9 cellular contexts compared by ENCODE assay signal in genomic region chr11:112163875-112164521, GRCh38. TPM values are rescaled to one million over a fixed set of nuclear protein-coding genes. Genes with fewer than 3 reads are reported as not detected.
DNase-seq lines count a peak whose midpoint lies in the region; ATAC-seq and TF ChIP-seq lines count a peak whose summit lies in the region.
"Had no signal": no experiment of that assay in that cellular context is flagged by ENCODE, and none has a peak within 500 bp of the region (broad histone marks: within the 10 kb centered on the region; RNA-seq: fewer than 3 reads in every experiment).

Gene IL18 (minus strand): TSS chr11:112164094. CDS start chr11:112155053, 9,041 bp downstream.

- H3K27ac Mint-ChIP-seq in GM23338 = 0 out of 2 replicates have a peak within 1 kb of the TSS, but pooled peaks have one; percentile 15

- H3K27me3 Mint-ChIP-seq in GM23338 (ENCODE audit: insufficient read depth, low read depth, poor library complexity) = peaks cover 7% of the 10 kb centered on the region

- ATAC-seq in GM23338 = peak; percentile 99
- peak; percentile 54 for ATAC-seq in Right ventricle myocardium inferior
- no peak for ATAC-seq in GM21390 (IDR thresholded peaks at IDR 0.05; ENCODE audit: unreplicated experiment)
- ATAC-seq in GM19397 (IDR thresholded peaks at IDR 0.05; ENCODE audit: unreplicated experiment) = no peak
- ATAC-seq in HG02884 (IDR thresholded peaks at IDR 0.05; ENCODE audit: unreplicated experiment) = no peak
- ATAC-seq in GM18511 (IDR thresholded peaks at IDR 0.05; ENCODE audit: unreplicated experiment) = no peak

- no peaks in the 10 kb centered on the region for H3K79me2 ChIP-seq in GM23338 (replicated peaks; ENCODE audit: insufficient read depth)

- H4K20me1 ChIP-seq in GM23338 (replicated peaks; ENCODE audit: insufficient read depth) = no peaks in the 10 kb centered on the region

- H3K4me1 Mint-ChIP-seq in GM23338 = peaks cover 7% of the 10 kb centered on the region

- no peaks in the 10 kb centered on the region for H3K9me2 ChIP-seq in GM23338 (ENCODE audit: insufficient read depth)

- no peaks in the 10 kb centered on the region for H3K9me3 ChIP-seq in SJSA1 (replicated peaks)

- H3K4me1 ChIP-seq in GM23338 (ENCODE audit: insufficient read depth) = no peaks in the 10 kb centered on the region
- peaks cover 27% of the 10 kb centered on the region for H3K4me1 ChIP-seq in SJSA1 (replicated peaks)

- no peaks in the 10 kb centered on the region for H3K36me3 Mint-ChIP-seq in GM23338 (ENCODE audit: low read depth)

- intact Hi-C loops in Right ventricle myocardium inferior (cut with DNase I) (no loop called here), posterior vena cava (cut with DNase I) (loop anchor here (10.0 kb wide), 1 partner anchor 49 kb away; no protein-coding TSS in a partner anchor)

- no peaks in the 10 kb centered on the region for H3K27me3 ChIP-seq in GM23338 (ENCODE audit: insufficient read depth)
- H3K27me3 ChIP-seq in SJSA1 (replicated peaks) = no peaks in the 10 kb centered on the region

- H3K4me3 Mint-ChIP-seq in GM23338 = 0 out of 3 replicates have a peak within 1 kb of the TSS, but pooled peaks have one; percentile 12

- no peaks in the 10 kb centered on the region for H3F3A ChIP-seq in GM23338 (replicated peaks; ENCODE audit: low read depth)

- DNase-seq in GM23338 (ENCODE audit: low spot score) = peak; percentile 69
- DNase-seq in SJSA1 (ENCODE audit: low read depth in 1 of 2, low spot score in 2 of 2) = no peak
- DNase-seq in Right ventricle myocardium inferior (ENCODE audit: missing footprints) = peak; percentile 71
- DNase-seq in posterior vena cava (ENCODE audit: low spot score) = peak; percentile 84
- DNase-seq: NCI-H345 had no signal

- H3K4me3 ChIP-seq in GM23338 (no peak within 1 kb of the TSS), SJSA1 (no peak within 1 kb of the TSS)

- H3K36me3 ChIP-seq in GM23338 (ENCODE audit: insufficient read depth) (no peaks in the 10 kb centered on the region), SJSA1 (no peaks in the 10 kb centered on the region)

- H2AFZ ChIP-seq in GM23338 = peak within 1 kb of the TSS; percentile 95

- no peaks in the 10 kb centered on the region for H3K9me3 Mint-ChIP-seq in GM23338

- H3K4me2 ChIP-seq in GM23338 = 0 out of 2 replicates have a peak within 1 kb of the TSS, but pooled peaks have one; percentile 15

- TF ChIP-seq CTCF in GM23338 (conservative IDR thresholded peaks at IDR 0.05; ENCODE audit: low read depth in 2 of 2) = no peak

- H3K27ac ChIP-seq in GM23338 (ENCODE audit: low read depth) = no peak within 1 kb of the TSS
- peak within 1 kb of the TSS; percentile 63 for H3K27ac ChIP-seq in SJSA1

TF ChIP-seq in GM23338, 12 proteins besides CTCF, POLR2A, EP300 and RAD21 (continues in another document):
- TF ChIP-seq NANOG (IDR thresholded peaks at IDR 0.05; ENCODE audit: borderline replicate concordance) = no peak
- no peak for TF ChIP-seq ETS1 (IDR thresholded peaks at IDR 0.05)
- TF ChIP-seq, protein P1, sequence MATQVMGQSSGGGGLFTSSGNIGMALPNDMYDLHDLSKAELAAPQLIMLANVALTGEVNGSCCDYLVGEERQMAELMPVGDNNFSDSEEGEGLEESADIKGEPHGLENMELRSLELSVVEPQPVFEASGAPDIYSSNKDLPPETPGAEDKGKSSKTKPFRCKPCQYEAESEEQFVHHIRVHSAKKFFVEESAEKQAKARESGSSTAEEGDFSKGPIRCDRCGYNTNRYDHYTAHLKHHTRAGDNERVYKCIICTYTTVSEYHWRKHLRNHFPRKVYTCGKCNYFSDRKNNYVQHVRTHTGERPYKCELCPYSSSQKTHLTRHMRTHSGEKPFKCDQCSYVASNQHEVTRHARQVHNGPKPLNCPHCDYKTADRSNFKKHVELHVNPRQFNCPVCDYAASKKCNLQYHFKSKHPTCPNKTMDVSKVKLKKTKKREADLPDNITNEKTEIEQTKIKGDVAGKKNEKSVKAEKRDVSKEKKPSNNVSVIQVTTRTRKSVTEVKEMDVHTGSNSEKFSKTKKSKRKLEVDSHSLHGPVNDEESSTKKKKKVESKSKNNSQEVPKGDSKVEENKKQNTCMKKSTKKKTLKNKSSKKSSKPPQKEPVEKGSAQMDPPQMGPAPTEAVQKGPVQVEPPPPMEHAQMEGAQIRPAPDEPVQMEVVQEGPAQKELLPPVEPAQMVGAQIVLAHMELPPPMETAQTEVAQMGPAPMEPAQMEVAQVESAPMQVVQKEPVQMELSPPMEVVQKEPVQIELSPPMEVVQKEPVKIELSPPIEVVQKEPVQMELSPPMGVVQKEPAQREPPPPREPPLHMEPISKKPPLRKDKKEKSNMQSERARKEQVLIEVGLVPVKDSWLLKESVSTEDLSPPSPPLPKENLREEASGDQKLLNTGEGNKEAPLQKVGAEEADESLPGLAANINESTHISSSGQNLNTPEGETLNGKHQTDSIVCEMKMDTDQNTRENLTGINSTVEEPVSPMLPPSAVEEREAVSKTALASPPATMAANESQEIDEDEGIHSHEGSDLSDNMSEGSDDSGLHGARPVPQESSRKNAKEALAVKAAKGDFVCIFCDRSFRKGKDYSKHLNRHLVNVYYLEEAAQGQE (IDR thresholded peaks at IDR 0.05; ENCODE audit: unreplicated experiment) = no peak
- TF ChIP-seq EZH2 (IDR thresholded peaks at IDR 0.05; ENCODE audit: low read depth, unreplicated experiment) = no peak
- no peak for TF ChIP-seq POLR2AphosphoS5 (IDR thresholded peaks at IDR 0.05; ENCODE audit: low read depth)
- TF ChIP-seq ZNF462 (CRISPR knock-in tag; IDR thresholded peaks at IDR 0.05) = no peak

RNA-seq across cellular contexts. Expression of gene IL18, which starts in this region (rescaled TPM):
- 0.28 and 3.5 TPM in 2 replicates for total RNA-seq in GM23338 (2014; rRNA removed; shearing (Covaris generic))
- 1.7 and 1.8 TPM in 2 replicates for polyA plus RNA-seq in GM23338 (2016; fragmentation: Nextera tagmentation; extraction: Ambion mirVana)
- total RNA-seq in SJSA1 (2014; rRNA removed; shearing (Covaris generic)) = 1.2 and 2.1 TPM in 2 replicates
- total RNA-seq in Right ventricle myocardium inferior = 1.8 TPM
- 10 to 100 TPM in 1 of 2 donors, 1 to 10 TPM in 1; 7.0 to 11.3 TPM for total RNA-seq in posterior vena cava

Comparison
In these comparisons a context has a peak if more than half of its experiments do, and no peak if none do; other contexts are left out.
1. ATAC-seq: peak in GM23338 (single experiment) and Right ventricle myocardium inferior (single experiment); none in GM21390 (single experiment), GM19397 (single experiment), HG02884 (single experiment) and GM18511 (single experiment).
2. DNase-seq: peak in GM23338 (single experiment), Right ventricle myocardium inferior (single experiment) and posterior vena cava (single experiment); none in SJSA1 (0 of 2).